9 cellular contexts compared by ENCODE assay signal in the genomic region with DNA sequence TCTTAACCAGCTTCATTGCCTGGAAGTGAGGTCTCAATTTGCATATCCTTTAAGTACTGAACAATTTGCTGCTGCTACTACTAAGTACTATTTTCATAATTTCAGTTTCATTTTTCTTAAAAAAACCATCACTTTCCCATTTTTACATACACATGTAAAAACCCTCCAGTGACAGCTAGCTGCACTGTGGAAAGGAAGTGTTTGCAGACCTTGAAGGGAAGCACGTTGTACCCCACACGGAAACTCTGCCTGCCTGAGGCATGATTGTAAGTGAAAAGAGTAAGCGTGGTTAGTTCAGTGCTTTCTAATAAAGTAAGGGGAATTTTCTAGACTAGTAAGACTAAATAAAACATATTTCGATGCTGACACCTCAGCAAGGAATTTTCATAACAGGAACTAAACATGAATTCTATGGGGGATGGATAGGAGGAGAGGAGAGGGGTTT.
DNase-seq lines count a peak whose midpoint lies in the region; ATAC-seq, FAIRE-seq and TF ChIP-seq lines count a peak whose summit lies in the region.
"Had no signal": no experiment of that assay in that cellular context is flagged by ENCODE, and none has a peak within 500 bp of the region (broad histone marks: within the 10 kb centered on the region; RNA-seq: fewer than 3 reads in every experiment).

No MANE protein-coding gene starts in this region.

- peak; percentile 37 for DNase-seq in GM06990 (ENCODE audit: extremely low read depth, insufficient read length)
- DNase-seq in Karpas-422 = peak; percentile 47
- DNase-seq in germinal center (ENCODE audit: low spot score) = peak; percentile 9
- no peak for DNase-seq in urothelium cell line (ENCODE audit: low spot score)
- DNase-seq in NCI-H187 (lab: John Stamatoyannopoulos, UW) = no peak
- no peak for DNase-seq in dorsolateral prefrontal cortex
- no peak for DNase-seq in occipital lobe (lab: John Stamatoyannopoulos, UW)

- no peaks in the 10 kb centered on the region for H3K9me3 ChIP-seq in Karpas-422 (ENCODE audit: low read length)

- no peaks in the 10 kb centered on the region for H3K79me2 ChIP-seq in Karpas-422 (ENCODE audit: low read length)

- H3K4me3 ChIP-seq in GM06990 (replicated peaks; ENCODE audit: low read depth, low read length) (no peak overlapping the region), Karpas-422 (ENCODE audit: low read length) (no peak overlapping the region), dorsolateral prefrontal cortex (no peak overlapping the region)

- intact Hi-C loops in dorsolateral prefrontal cortex (cut with DNase I) = loop anchor here (10.0 kb wide), 3 partner anchors 108 to 482 kb away; a partner anchor contains a TSS

- peak; percentile 88 for ATAC-seq in GM21447 (IDR thresholded peaks at IDR 0.05; ENCODE audit: unreplicated experiment)
- ATAC-seq: HCT116 had no signal

- FAIRE-seq in urothelium cell line (lab: Jason Lieb, UNC) = no peak

- H3K27me3 ChIP-seq in GM06990 (replicated peaks; ENCODE audit: control insufficient read depth, insufficient read depth, low read length) = no peaks in the 10 kb centered on the region
- no peaks in the 10 kb centered on the region for H3K27me3 ChIP-seq in Karpas-422 (ENCODE audit: low read length)
- no peaks in the 10 kb centered on the region for H3K27me3 ChIP-seq in dorsolateral prefrontal cortex

- H3K9ac ChIP-seq in Karpas-422 (ENCODE audit: low read length) = no peak overlapping the region

- peaks cover 16% of the 10 kb centered on the region; the same call in 1 of the 2 replicates for H4K20me1 ChIP-seq in Karpas-422 (ENCODE audit: insufficient read depth, low read depth, low read length)

- TF ChIP-seq CTCF in GM06990 (IDR thresholded peaks at IDR 0.05; ENCODE audit: insufficient read depth, low read length, poor library complexity, severe bottlenecking) = no peak
- TF ChIP-seq CTCF in dorsolateral prefrontal cortex (IDR thresholded peaks at IDR 0.05 in 54 of 56, conservative IDR thresholded peaks at IDR 0.05 in 2 of 56; ENCODE audit: low read depth in 1 of 56, partially characterized antibody in 56 of 56) = no peak

- no peaks in the 10 kb centered on the region for H3K36me3 ChIP-seq in GM06990 (ENCODE audit: control insufficient read depth, insufficient read depth, low read length)
- no peaks in the 10 kb centered on the region for H3K36me3 ChIP-seq in Karpas-422 (ENCODE audit: insufficient read depth, low read length)

- H2AFZ ChIP-seq in Karpas-422 (ENCODE audit: low read length) = no peak overlapping the region

- H3K4me2 ChIP-seq in Karpas-422 (ENCODE audit: low read depth, low read length, poor library complexity, severe bottlenecking) = peak overlapping the region; percentile 18

- peaks cover 7% of the 10 kb centered on the region for H3K4me1 ChIP-seq in Karpas-422 (ENCODE audit: low read length)

- no peak overlapping the region for H3K27ac ChIP-seq in Karpas-422 (ENCODE audit: low read length)
- H3K27ac ChIP-seq in dorsolateral prefrontal cortex = peak overlapping the region in 1 of 59 donors; percentile 25

- H3K9me2 ChIP-seq in Karpas-422 (replicated peaks; ENCODE audit: insufficient read depth, low read length) = no peaks in the 10 kb centered on the region

Comparison
In these comparisons a context has a peak if more than half of its experiments do, and no peak if none do; other contexts are left out.
1. DNase-seq: peak in GM06990 (single experiment), Karpas-422 (single experiment) and germinal center (single experiment); none in urothelium cell line (single experiment), NCI-H187 (0 of 2), dorsolateral prefrontal cortex (0 of 10) and occipital lobe (single experiment).